Comparison of ENCODE assay signal across 19 cellular contexts in the genomic region with DNA sequence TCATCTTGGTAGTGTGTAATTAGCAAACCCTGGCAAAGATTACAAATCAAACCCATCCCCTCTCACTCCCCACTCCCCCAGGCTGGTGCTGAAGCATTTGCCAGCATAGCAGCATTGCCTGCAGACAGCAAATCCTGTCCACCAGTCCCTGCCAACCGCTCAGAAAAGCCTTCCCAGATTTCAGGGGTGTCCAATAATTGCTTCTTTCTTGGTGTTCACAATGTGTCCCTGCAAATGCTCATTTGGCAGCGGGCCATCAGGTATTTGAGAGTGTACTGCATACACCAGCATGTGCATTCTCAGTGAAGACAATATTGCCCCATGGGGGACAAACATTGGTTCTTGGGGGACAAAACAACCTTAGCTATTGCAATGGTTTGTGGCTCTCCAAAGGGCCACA.
"Had no signal": no experiment of that assay in that cellular context is flagged by ENCODE, and none has a peak within 500 bp of the region (broad histone marks: within the 10 kb centered on the region; RNA-seq: fewer than 3 reads in every experiment).

No MANE protein-coding gene starts in this region.

- H3K9me3 ChIP-seq: neutrophil, right lobe of liver, tibial nerve had no signal

- H3K4me3 ChIP-seq: right lobe of liver, tibial nerve had no signal

- H3K27ac ChIP-seq: neutrophil, right lobe of liver, tibial nerve had no signal

- H3K4me1 ChIP-seq: right lobe of liver, tibial nerve had no signal

- ATAC-seq: activated naive CD8-positive, alpha-beta T cell treated with anti-CD3 and anti-CD28 coated beads, Interleukin-2, amount 50 U/mL, for 24 hours; esophagus mucosa; left cardiac atrium; right lobe of liver; WTC11 had no signal

- H3K27me3 ChIP-seq: neutrophil, right lobe of liver, tibial nerve had no signal

- H3K36me3 ChIP-seq: neutrophil, right lobe of liver, tibial nerve had no signal

- DNase-seq: activated CD4-positive, alpha-beta memory T cell treated with anti-CD3 and anti-CD28 coated beads, Interleukin-2, amount 10 ng/mL, durations not matched to agents 7 days and 5 days; activated CD4-positive, alpha-beta T cell treated with anti-CD3 and anti-CD28 coated beads for 1 hour; activated CD4-positive, alpha-beta T cell treated with anti-CD3 and anti-CD28 coated beads, Interleukin-2, amount 10 ng/mL, durations not matched to agents 7 days and 5 days; activated naive CD8-positive, alpha-beta T cell treated with anti-CD3 and anti-CD28 coated beads, Interleukin-2, amount 50 U/mL, for 24 hours; cortex of kidney; foreskin fibroblast; hippocampal formation; left cardiac atrium; mammary epithelial cell; naive B cell; nephron progenitor cell; right lobe of liver; stimulated activated CD4-positive, alpha-beta T cell treated with anti-CD3 and anti-CD28 coated beads, Interleukin-2, amount 100 ng/mL, for 48 hours; stimulated activated naive CD4-positive, alpha-beta T cell treated with Interleukin-2 at 50 U/mL for 16 hours; T-helper 2 cell had no signal
